8 cellular contexts compared by ENCODE assay signal in the genomic region with DNA sequence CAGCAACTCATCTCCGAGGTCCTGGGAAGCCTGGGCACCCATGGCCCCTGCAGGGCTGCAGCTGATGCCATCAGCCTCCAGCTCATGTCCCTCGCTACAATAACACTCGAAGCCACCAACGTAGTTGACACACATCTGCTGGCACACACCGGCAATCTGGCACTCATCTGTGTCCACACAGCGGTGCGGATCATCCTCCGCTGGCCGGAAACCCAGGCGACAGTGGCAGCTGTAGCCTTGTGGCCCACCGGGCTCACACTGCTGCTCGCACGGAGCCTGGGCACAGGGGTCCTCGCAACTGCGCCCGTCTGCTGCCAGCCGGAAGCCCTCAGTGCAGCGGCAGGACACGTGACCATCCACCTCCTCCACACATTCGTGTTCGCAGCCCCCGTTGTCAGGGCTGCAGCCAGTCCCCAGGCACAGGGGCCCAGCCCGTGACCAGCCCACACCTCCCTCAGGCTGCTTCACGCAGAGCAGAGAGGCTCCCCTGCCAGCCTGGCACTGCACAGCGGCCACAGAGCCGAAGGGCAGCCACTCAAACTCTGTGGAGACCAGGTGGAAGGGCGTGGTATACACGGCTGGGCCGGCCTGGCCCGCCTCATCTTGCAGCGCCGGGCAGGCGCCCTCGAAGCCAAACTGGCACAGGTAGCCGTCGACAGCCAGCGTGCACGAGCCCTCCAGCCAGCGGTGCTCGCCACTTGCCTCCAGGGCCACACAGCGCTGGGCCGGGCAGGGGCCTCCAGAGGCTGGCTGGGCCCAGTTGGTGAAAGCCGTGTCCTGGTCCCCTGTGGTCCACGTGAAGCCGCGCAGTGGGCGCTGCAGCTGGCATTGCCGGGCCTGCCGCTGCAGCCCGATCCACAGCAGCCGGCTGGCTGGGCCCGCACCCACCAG. TPM values are rescaled to one million over a fixed set of nuclear protein-coding genes. Genes with fewer than 3 reads are reported as not detected.
DNase-seq lines count a peak whose midpoint lies in the region; ATAC-seq, FAIRE-seq and TF ChIP-seq lines count a peak whose summit lies in the region.
"Had no signal": no experiment of that assay in that cellular context is flagged by ENCODE, and none has a peak within 500 bp of the region (broad histone marks: within the 10 kb centered on the region; RNA-seq: fewer than 3 reads in every experiment).

No MANE protein-coding gene starts in this region.

- FAIRE-seq in HepG2 (lab: Jason Lieb, UNC): no peak
- FAIRE-seq: D721Med had no signal

- peak overlapping the region; percentile 77 to 92 (median 86) for H3K27ac ChIP-seq in heart right ventricle
- H3K27ac ChIP-seq in HepG2 (ENCODE audit: extremely low read length, insufficient read depth, low read length): no peak overlapping the region
- peak overlapping the region; percentile 45 for H3K27ac ChIP-seq in urinary bladder (ENCODE audit: low read depth)
- peak overlapping the region in 2 of 4 donors; percentile 65 to 67 for H3K27ac ChIP-seq in body of pancreas

- CTCF ChIA-PET in HepG2 (lab: Yijun Ruan, JAX; ENCODE audit: low intra/inter-chr PET ratio, low total read pairs): no interaction called here

- TF ChIP-seq EP300 in HepG2 (IDR thresholded peaks at IDR 0.05; ENCODE audit: low read depth in 2 of 2, low read length in 2 of 2): no peak
- TF ChIP-seq EP300 in HepG2 (CRISPR knock-in tag; IDR thresholded peaks at IDR 0.05; ENCODE audit: borderline replicate concordance): no peak

- peak overlapping the region; percentile 25 to 76 (median 60) for H3K4me3 ChIP-seq in heart right ventricle
- H3K4me3 ChIP-seq in HepG2 (replicated peaks in 1 of 3; ENCODE audit: insufficient read depth in 1 of 3, low read depth in 2 of 3, low read length in 3 of 3): no peak overlapping the region
- H3K4me3 ChIP-seq in urinary bladder (ENCODE audit: low read depth, low read length): peak overlapping the region; percentile 55
- H3K4me3 ChIP-seq in body of pancreas: no peak overlapping the region

- WGBS in heart right ventricle, 2 donors: 59 to 73% methylated on average over 52 of the region's 52 CpGs
- 79% methylated on average over 24 of the region's 52 CpGs for WGBS in HepG2 (ENCODE audit: low lambda C conversion rate)
- WGBS in urinary bladder: 32% methylated on average over 52 of the region's 52 CpGs
- 67 to 88% methylated on average over 10 to 38 of the region's 52 CpGs for WGBS in body of pancreas, 2 donors

- H3K4me2 ChIP-seq in HepG2 (ENCODE audit: low read depth, low read length): no peak overlapping the region; the same call in 1 of the 2 replicates

- no peak for DNase-seq in heart right ventricle
- no peak for DNase-seq in left cardiac atrium
- DNase-seq in HepG2 (ENCODE audit: low spot score): no peak
- no peak for DNase-seq in body of pancreas
- DNase-seq in stimulated activated CD4-positive, alpha-beta T cell treated with anti-CD3 and anti-CD28 coated beads, Interleukin-12 subunit alpha, Interleukin-12 subunit beta, amount 100 ng/mL, for 4 hours: no peak
- DNase-seq: NCI-H1092 treated with DMSO at 0.1 percent for 48 hours had no signal

- in situ Hi-C loops in HepG2 (cut with HindIII; ENCODE audit: extremely low pct_ligation_motif_present, low pct_unique_long_range_greater_than_20kb): no loop called here

- TF ChIP-seq POLR2A in HepG2 (IDR thresholded peaks at IDR 0.05; ENCODE audit: insufficient read depth in 1 of 2, low read depth in 2 of 2, low read length in 2 of 2) (no peak), body of pancreas (IDR thresholded peaks at IDR 0.05) (no peak)

- no peak for TF ChIP-seq RAD21 in HepG2 (CRISPR knock-in tag; IDR thresholded peaks at IDR 0.05)

- no peak overlapping the region for H3K9ac ChIP-seq in HepG2 (ENCODE audit: insufficient read depth, low read depth, low read length)

- no peak overlapping the region for H2AFZ ChIP-seq in HepG2 (ENCODE audit: low read length)

- no peaks in the 10 kb centered on the region for H3K36me3 ChIP-seq in heart right ventricle
- no peaks in the 10 kb centered on the region for H3K36me3 ChIP-seq in HepG2 (replicated peaks in 1 of 2; ENCODE audit: control insufficient read depth in 1 of 2, insufficient read depth in 2 of 2, low read length in 2 of 2)
- no peaks in the 10 kb centered on the region for H3K36me3 ChIP-seq in urinary bladder (ENCODE audit: insufficient read depth)
- H3K36me3 ChIP-seq in body of pancreas (replicated peaks in 1 of 2; ENCODE audit: insufficient read depth in 1 of 2, low read depth in 2 of 2): no peaks in the 10 kb centered on the region

- H4K20me1 ChIP-seq in HepG2 (ENCODE audit: insufficient read depth, low read length): no peaks in the 10 kb centered on the region

- POLR2A ChIA-PET in HepG2 (lab: Yijun Ruan, JAX): interaction anchor here (0.8 to 3.7 kb wide), 5 partner anchors 11 to 35 kb away, joined by 5 to 28 read pairs (median 9); a partner anchor contains a TSS

- intact Hi-C loops in heart right ventricle (cut with DNase I) (loop anchor here in 1 of 10 donors (10.0 kb wide), 1 partner anchor 69 kb away; no protein-coding TSS in a partner anchor), left cardiac atrium (cut with DNase I) (no loop called here), HepG2 (cut with micrococcal nuclease; ENCODE audit: unreplicated experiment) (loop anchor here (10.0 kb wide), 1 partner anchor 69 kb away; no protein-coding TSS in a partner anchor), body of pancreas (cut with DNase I) (no loop called here)

- no peak for TF ChIP-seq CTCF in heart right ventricle (IDR thresholded peaks at IDR 0.05)
- TF ChIP-seq CTCF in HepG2 (CRISPR knock-in tag; IDR thresholded peaks at IDR 0.05): no peak
- no peak for TF ChIP-seq CTCF in body of pancreas (IDR thresholded peaks at IDR 0.05)

- H3K9me3 ChIP-seq in heart right ventricle (no peaks in the 10 kb centered on the region), HepG2 (ENCODE audit: low read length) (no peaks in the 10 kb centered on the region), body of pancreas (no peaks in the 10 kb centered on the region)

- H3K79me2 ChIP-seq in HepG2 (ENCODE audit: insufficient read depth, low read length): no peaks in the 10 kb centered on the region

- H3K4me1 ChIP-seq in heart right ventricle (peaks cover 15 to 58% (median 41%) of the 10 kb centered on the region in 9 donors), HepG2 (ENCODE audit: insufficient read depth, low read length) (peaks cover 45% of the 10 kb centered on the region), urinary bladder (ENCODE audit: insufficient read depth) (no peaks in the 10 kb centered on the region), body of pancreas (peaks cover 21% of the 10 kb centered on the region)

- ATAC-seq in heart right ventricle (no peak), left cardiac atrium (no peak), HepG2 (no peak), body of pancreas (no peak)

- peaks cover 0 to 6% (median 0%) of the 10 kb centered on the region in 7 donors for H3K27me3 ChIP-seq in heart right ventricle
- H3K27me3 ChIP-seq in HepG2 (ENCODE audit: control insufficient read depth in 1 of 2, insufficient read depth in 2 of 2, low read length in 2 of 2): no peaks in the 10 kb centered on the region
- H3K27me3 ChIP-seq in body of pancreas: no peaks in the 10 kb centered on the region

- no TSS peak for BruUV-seq in HepG2 (replicated peaks; lab: Mats Ljungman, UMichigan)

RNA-seq across cellular contexts. Expression of a gene that starts 0.7 kb away (rescaled TPM):
- 10 to 100 TPM in 5 of 10 donors, 1 to 10 TPM in 5; 5.3 to 44.4 (median 9.1) TPM for total RNA-seq in heart right ventricle
- 10 to 100 TPM in 1 of 2 donors, 1 to 10 TPM in 1; 8.6 to 35.9 TPM for polyA plus RNA-seq in heart right ventricle
- total RNA-seq in left cardiac atrium: 10 to 100 TPM; 43.8 to 54.3 TPM
- total RNA-seq in HepG2 (2016; rRNA removed; fragmentation: Illumina TruSeq; extraction: Trizol): 0.20 and 0.35 TPM in 2 replicates
- not detected in 2 replicates for total RNA-seq in HepG2 (2016; cell fraction: cytosol; rRNA removed; fragmentation: Illumina TruSeq; extraction: Trizol; ENCODE audit: low read depth)
- 0.09 and 0.35 TPM in 2 replicates for total RNA-seq in HepG2 (2016; cell fraction: insoluble cytoplasmic fraction; rRNA removed; fragmentation: Illumina TruSeq; extraction: Trizol)
- total RNA-seq in HepG2 (2016; cell fraction: membrane; rRNA removed; fragmentation: Illumina TruSeq; extraction: Trizol): 0.06 TPM in 1 of 2 replicates, not detected in the other
- 0.37 and 0.44 TPM in 2 replicates for total RNA-seq in HepG2 (2016; cell fraction: nucleus; rRNA removed; fragmentation: Illumina TruSeq; extraction: Trizol)
- polyA plus RNA-seq in HepG2 (2011; rRNA removed): 0.20 and 0.25 TPM in 2 replicates
- polyA plus RNA-seq in HepG2 (2011; cell fraction: cytosol; rRNA removed): 0.23 and 0.32 TPM in 2 replicates
- 0.80 and 0.85 TPM in 2 replicates for polyA plus RNA-seq in HepG2 (2011; cell fraction: nucleus; rRNA removed)
- 0.51 and 1.1 TPM in 2 replicates for polyA plus RNA-seq in HepG2 (2012)
- polyA plus RNA-seq in HepG2 (2016; cell fraction: cytosol; fragmentation: Illumina TruSeq; extraction: Trizol; ENCODE audit: low read depth): 0.08 and 0.09 TPM in 2 replicates
- polyA plus RNA-seq in HepG2 (2016; cell fraction: insoluble cytoplasmic fraction; fragmentation: Illumina TruSeq; extraction: Trizol; ENCODE audit: low read depth): 0.27 and 0.71 TPM in 2 replicates
- 0.18 and 0.36 TPM in 2 replicates for polyA plus RNA-seq in HepG2 (2016; cell fraction: membrane; fragmentation: Illumina TruSeq; extraction: Trizol; ENCODE audit: low read depth)
- polyA plus RNA-seq in HepG2 (2016; cell fraction: nucleus; fragmentation: Illumina TruSeq; extraction: Trizol; ENCODE audit: insufficient read depth, low read depth): 2.6 and 2.7 TPM in 2 replicates
- polyA minus RNA-seq in HepG2 (2011; rRNA and poly(A)+ RNA removed; ENCODE audit: low replicate concordance): 0.09 and 1.0 TPM in 2 replicates
- 0.40 and 0.88 TPM in 2 replicates for polyA minus RNA-seq in HepG2 (2011; cell fraction: cytosol; rRNA and poly(A)+ RNA removed)
- 0.26 and 0.50 TPM in 2 replicates for polyA minus RNA-seq in HepG2 (2011; cell fraction: nucleus; rRNA and poly(A)+ RNA removed)
- 28.7 TPM for total RNA-seq in urinary bladder
- 66.5 TPM for polyA plus RNA-seq in urinary bladder
- total RNA-seq in body of pancreas: 10 to 100 TPM; 10.6 to 86.0 TPM

RNA-seq across cellular contexts. Expression of a gene that starts 20.1 kb away (rescaled TPM):
- total RNA-seq in heart right ventricle: 1 to 10 TPM in 8 of 10 donors, under 1 TPM in 2; 0.81 to 5.3 (median 1.6) TPM
- 10 to 100 TPM in 1 of 2 donors, 1 to 10 TPM in 1; 3.9 to 10.8 TPM for polyA plus RNA-seq in heart right ventricle
- 1 to 10 TPM; 2.2 to 4.6 TPM for total RNA-seq in left cardiac atrium
- total RNA-seq in HepG2 (2016; rRNA removed; fragmentation: Illumina TruSeq; extraction: Trizol): 3.9 and 4.1 TPM in 2 replicates
- total RNA-seq in HepG2 (2016; cell fraction: cytosol; rRNA removed; fragmentation: Illumina TruSeq; extraction: Trizol; ENCODE audit: low read depth): 1.6 and 2.4 TPM in 2 replicates
- 3.5 and 4.5 TPM in 2 replicates for total RNA-seq in HepG2 (2016; cell fraction: insoluble cytoplasmic fraction; rRNA removed; fragmentation: Illumina TruSeq; extraction: Trizol)
- total RNA-seq in HepG2 (2016; cell fraction: membrane; rRNA removed; fragmentation: Illumina TruSeq; extraction: Trizol): 2.0 and 2.9 TPM in 2 replicates
- total RNA-seq in HepG2 (2016; cell fraction: nucleus; rRNA removed; fragmentation: Illumina TruSeq; extraction: Trizol): 3.5 TPM in 2 replicates
- polyA plus RNA-seq in HepG2 (2011; rRNA removed): 2.4 and 4.2 TPM in 2 replicates
- 3.6 and 24.3 TPM in 2 replicates for polyA plus RNA-seq in HepG2 (2011; cell fraction: cytosol; rRNA removed)
- polyA plus RNA-seq in HepG2 (2011; cell fraction: nucleus; rRNA removed): 13.9 and 17.2 TPM in 2 replicates
- 3.3 TPM in 2 replicates for polyA plus RNA-seq in HepG2 (2012)
- polyA plus RNA-seq in HepG2 (2016; cell fraction: cytosol; fragmentation: Illumina TruSeq; extraction: Trizol; ENCODE audit: low read depth): 0.76 and 1.0 TPM in 2 replicates
- 2.9 and 4.1 TPM in 2 replicates for polyA plus RNA-seq in HepG2 (2016; cell fraction: insoluble cytoplasmic fraction; fragmentation: Illumina TruSeq; extraction: Trizol; ENCODE audit: low read depth)
- 1.4 and 2.1 TPM in 2 replicates for polyA plus RNA-seq in HepG2 (2016; cell fraction: membrane; fragmentation: Illumina TruSeq; extraction: Trizol; ENCODE audit: low read depth)
- polyA plus RNA-seq in HepG2 (2016; cell fraction: nucleus; fragmentation: Illumina TruSeq; extraction: Trizol; ENCODE audit: insufficient read depth, low read depth): 8.7 and 9.1 TPM in 2 replicates
- 6.2 and 14.2 TPM in 2 replicates for polyA minus RNA-seq in HepG2 (2011; rRNA and poly(A)+ RNA removed; ENCODE audit: low replicate concordance)
- 2.4 and 4.0 TPM in 2 replicates for polyA minus RNA-seq in HepG2 (2011; cell fraction: cytosol; rRNA and poly(A)+ RNA removed)
- 2.0 and 2.4 TPM in 2 replicates for polyA minus RNA-seq in HepG2 (2011; cell fraction: nucleus; rRNA and poly(A)+ RNA removed)
- total RNA-seq in urinary bladder: 2.9 TPM
- polyA plus RNA-seq in urinary bladder: 8.4 TPM
- total RNA-seq in body of pancreas: 10 to 100 TPM in 1 of 2 donors, under 1 TPM in 1; 0.99 to 11.4 TPM

RNA-seq across cellular contexts. Expression of a gene that starts 24.5 kb away (rescaled TPM):
- under 1 TPM in 4 of 10 donors, not detected in 6; 0.17 to 0.24 (median 0.20) TPM for total RNA-seq in heart right ventricle
- polyA plus RNA-seq in heart right ventricle: under 1 TPM in 1 of 2 donors, not detected in 1; 0.10 TPM
- total RNA-seq in left cardiac atrium: 1 to 10 TPM in 1 of 2 donors, under 1 TPM in 1; 0.86 to 1.1 TPM
- 0.10 and 0.18 TPM in 2 replicates for total RNA-seq in HepG2 (2016; rRNA removed; fragmentation: Illumina TruSeq; extraction: Trizol)
- 0.09 and 0.10 TPM in 2 replicates for total RNA-seq in HepG2 (2016; cell fraction: cytosol; rRNA removed; fragmentation: Illumina TruSeq; extraction: Trizol; ENCODE audit: low read depth)
- total RNA-seq in HepG2 (2016; cell fraction: insoluble cytoplasmic fraction; rRNA removed; fragmentation: Illumina TruSeq; extraction: Trizol): 0.09 and 0.13 TPM in 2 replicates
- total RNA-seq in HepG2 (2016; cell fraction: membrane; rRNA removed; fragmentation: Illumina TruSeq; extraction: Trizol): 0.10 and 0.15 TPM in 2 replicates
- total RNA-seq in HepG2 (2016; cell fraction: nucleus; rRNA removed; fragmentation: Illumina TruSeq; extraction: Trizol): 0.13 and 0.19 TPM in 2 replicates
- 0.33 and 0.48 TPM in 2 replicates for polyA plus RNA-seq in HepG2 (2011; rRNA removed)
- 0.35 and 0.48 TPM in 2 replicates for polyA plus RNA-seq in HepG2 (2011; cell fraction: cytosol; rRNA removed)
- polyA plus RNA-seq in HepG2 (2011; cell fraction: nucleus; rRNA removed): 0.74 and 0.76 TPM in 2 replicates
- 0.40 and 0.52 TPM in 2 replicates for polyA plus RNA-seq in HepG2 (2012)
- 0.07 TPM in 1 of 2 replicates, not detected in the other for polyA plus RNA-seq in HepG2 (2016; cell fraction: cytosol; fragmentation: Illumina TruSeq; extraction: Trizol; ENCODE audit: low read depth)
- 0.14 and 0.15 TPM in 2 replicates for polyA plus RNA-seq in HepG2 (2016; cell fraction: insoluble cytoplasmic fraction; fragmentation: Illumina TruSeq; extraction: Trizol; ENCODE audit: low read depth)
- 0.11 and 0.16 TPM in 2 replicates for polyA plus RNA-seq in HepG2 (2016; cell fraction: membrane; fragmentation: Illumina TruSeq; extraction: Trizol; ENCODE audit: low read depth)
- polyA plus RNA-seq in HepG2 (2016; cell fraction: nucleus; fragmentation: Illumina TruSeq; extraction: Trizol; ENCODE audit: insufficient read depth, low read depth): 0.17 and 0.18 TPM in 2 replicates
- 0.09 and 1.0 TPM in 2 replicates for polyA minus RNA-seq in HepG2 (2011; rRNA and poly(A)+ RNA removed; ENCODE audit: low replicate concordance)
- 0.26 and 0.30 TPM in 2 replicates for polyA minus RNA-seq in HepG2 (2011; cell fraction: cytosol; rRNA and poly(A)+ RNA removed)
- 0.62 and 0.77 TPM in 2 replicates for polyA minus RNA-seq in HepG2 (2011; cell fraction: nucleus; rRNA and poly(A)+ RNA removed)
- total RNA-seq in urinary bladder: 0.32 TPM
- polyA plus RNA-seq in urinary bladder: 0.15 TPM
- total RNA-seq in body of pancreas: 1 to 10 TPM; 1.6 to 2.1 TPM

RNA-seq across cellular contexts. Expression of a gene that starts 27.2 kb away (rescaled TPM):
- 10 to 100 TPM; 38.3 to 75.0 (median 51.9) TPM for total RNA-seq in heart right ventricle
- polyA plus RNA-seq in heart right ventricle: 100 to 1,000 TPM in 1 of 2 donors, 10 to 100 TPM in 1; 54.9 to 168 TPM
- total RNA-seq in left cardiac atrium: 10 to 100 TPM; 53.2 to 81.1 TPM
- 78.9 and 145 TPM in 2 replicates for total RNA-seq in HepG2 (2016; rRNA removed; fragmentation: Illumina TruSeq; extraction: Trizol)
- 67.9 and 97.5 TPM in 2 replicates for total RNA-seq in HepG2 (2016; cell fraction: cytosol; rRNA removed; fragmentation: Illumina TruSeq; extraction: Trizol; ENCODE audit: low read depth)
- 79.1 and 144 TPM in 2 replicates for total RNA-seq in HepG2 (2016; cell fraction: insoluble cytoplasmic fraction; rRNA removed; fragmentation: Illumina TruSeq; extraction: Trizol)
- 74.6 and 94.5 TPM in 2 replicates for total RNA-seq in HepG2 (2016; cell fraction: membrane; rRNA removed; fragmentation: Illumina TruSeq; extraction: Trizol)
- total RNA-seq in HepG2 (2016; cell fraction: nucleus; rRNA removed; fragmentation: Illumina TruSeq; extraction: Trizol): 100 and 123 TPM in 2 replicates
- polyA plus RNA-seq in HepG2 (2011; rRNA removed): 133 and 166 TPM in 2 replicates
- polyA plus RNA-seq in HepG2 (2011; cell fraction: cytosol; rRNA removed): 145 and 216 TPM in 2 replicates
- 188 and 197 TPM in 2 replicates for polyA plus RNA-seq in HepG2 (2011; cell fraction: nucleus; rRNA removed)
- 82.1 and 113 TPM in 2 replicates for polyA plus RNA-seq in HepG2 (2012)
- 70.4 and 85.6 TPM in 2 replicates for polyA plus RNA-seq in HepG2 (2016; cell fraction: cytosol; fragmentation: Illumina TruSeq; extraction: Trizol; ENCODE audit: low read depth)
- 74.0 and 87.7 TPM in 2 replicates for polyA plus RNA-seq in HepG2 (2016; cell fraction: insoluble cytoplasmic fraction; fragmentation: Illumina TruSeq; extraction: Trizol; ENCODE audit: low read depth)
- 69.4 and 78.0 TPM in 2 replicates for polyA plus RNA-seq in HepG2 (2016; cell fraction: membrane; fragmentation: Illumina TruSeq; extraction: Trizol; ENCODE audit: low read depth)
- polyA plus RNA-seq in HepG2 (2016; cell fraction: nucleus; fragmentation: Illumina TruSeq; extraction: Trizol; ENCODE audit: insufficient read depth, low read depth): 157 and 186 TPM in 2 replicates
- 241 and 330 TPM in 2 replicates for polyA minus RNA-seq in HepG2 (2011; rRNA and poly(A)+ RNA removed; ENCODE audit: low replicate concordance)
- 159 and 162 TPM in 2 replicates for polyA minus RNA-seq in HepG2 (2011; cell fraction: cytosol; rRNA and poly(A)+ RNA removed)
- polyA minus RNA-seq in HepG2 (2011; cell fraction: nucleus; rRNA and poly(A)+ RNA removed): 44.9 and 46.5 TPM in 2 replicates
- total RNA-seq in urinary bladder: 62.0 TPM
- polyA plus RNA-seq in urinary bladder: 84.7 TPM
- total RNA-seq in body of pancreas: 10 to 100 TPM; 63.6 to 91.6 TPM

RNA-seq across cellular contexts. Expression of a gene that starts 28.7 kb away (rescaled TPM):
- 10 to 100 TPM; 10.6 to 17.6 (median 12.9) TPM for total RNA-seq in heart right ventricle
- 10 to 100 TPM; 25.2 to 73.9 TPM for polyA plus RNA-seq in heart right ventricle
- 10 to 100 TPM; 14.9 to 19.3 TPM for total RNA-seq in left cardiac atrium
- 55.7 and 63.1 TPM in 2 replicates for total RNA-seq in HepG2 (2016; rRNA removed; fragmentation: Illumina TruSeq; extraction: Trizol)
- total RNA-seq in HepG2 (2016; cell fraction: cytosol; rRNA removed; fragmentation: Illumina TruSeq; extraction: Trizol; ENCODE audit: low read depth): 15.1 and 18.0 TPM in 2 replicates
- 55.6 and 65.9 TPM in 2 replicates for total RNA-seq in HepG2 (2016; cell fraction: insoluble cytoplasmic fraction; rRNA removed; fragmentation: Illumina TruSeq; extraction: Trizol)
- 28.2 and 32.2 TPM in 2 replicates for total RNA-seq in HepG2 (2016; cell fraction: membrane; rRNA removed; fragmentation: Illumina TruSeq; extraction: Trizol)
- total RNA-seq in HepG2 (2016; cell fraction: nucleus; rRNA removed; fragmentation: Illumina TruSeq; extraction: Trizol): 23.2 and 25.5 TPM in 2 replicates
- 15.8 and 16.8 TPM in 2 replicates for polyA plus RNA-seq in HepG2 (2011; rRNA removed)
- 15.3 and 20.1 TPM in 2 replicates for polyA plus RNA-seq in HepG2 (2011; cell fraction: cytosol; rRNA removed)
- 19.9 and 20.4 TPM in 2 replicates for polyA plus RNA-seq in HepG2 (2011; cell fraction: nucleus; rRNA removed)
- 8.8 and 11.6 TPM in 2 replicates for polyA plus RNA-seq in HepG2 (2012)
- polyA plus RNA-seq in HepG2 (2016; cell fraction: cytosol; fragmentation: Illumina TruSeq; extraction: Trizol; ENCODE audit: low read depth): 11.6 and 12.3 TPM in 2 replicates
- polyA plus RNA-seq in HepG2 (2016; cell fraction: insoluble cytoplasmic fraction; fragmentation: Illumina TruSeq; extraction: Trizol; ENCODE audit: low read depth): 54.5 and 57.6 TPM in 2 replicates
- 20.8 and 22.1 TPM in 2 replicates for polyA plus RNA-seq in HepG2 (2016; cell fraction: membrane; fragmentation: Illumina TruSeq; extraction: Trizol; ENCODE audit: low read depth)
- 38.8 and 42.9 TPM in 2 replicates for polyA plus RNA-seq in HepG2 (2016; cell fraction: nucleus; fragmentation: Illumina TruSeq; extraction: Trizol; ENCODE audit: insufficient read depth, low read depth)
- 8.1 and 30.0 TPM in 2 replicates for polyA minus RNA-seq in HepG2 (2011; rRNA and poly(A)+ RNA removed; ENCODE audit: low replicate concordance)
- 2.9 TPM in 2 replicates for polyA minus RNA-seq in HepG2 (2011; cell fraction: cytosol; rRNA and poly(A)+ RNA removed)
- 4.2 and 5.5 TPM in 2 replicates for polyA minus RNA-seq in HepG2 (2011; cell fraction: nucleus; rRNA and poly(A)+ RNA removed)
- 13.6 TPM for total RNA-seq in urinary bladder
- polyA plus RNA-seq in urinary bladder: 37.3 TPM
- 10 to 100 TPM; 19.4 to 23.1 TPM for total RNA-seq in body of pancreas

Comparison
In these comparisons a context has a peak if more than half of its experiments do, and no peak if none do; other contexts are left out.
1. H3K4me3 ChIP-seq: peak in heart right ventricle (10 of 10) and urinary bladder (single experiment); none in HepG2 (0 of 3) and body of pancreas (0 of 2).